19 cellular contexts compared by ENCODE assay signal in the genomic region with DNA sequence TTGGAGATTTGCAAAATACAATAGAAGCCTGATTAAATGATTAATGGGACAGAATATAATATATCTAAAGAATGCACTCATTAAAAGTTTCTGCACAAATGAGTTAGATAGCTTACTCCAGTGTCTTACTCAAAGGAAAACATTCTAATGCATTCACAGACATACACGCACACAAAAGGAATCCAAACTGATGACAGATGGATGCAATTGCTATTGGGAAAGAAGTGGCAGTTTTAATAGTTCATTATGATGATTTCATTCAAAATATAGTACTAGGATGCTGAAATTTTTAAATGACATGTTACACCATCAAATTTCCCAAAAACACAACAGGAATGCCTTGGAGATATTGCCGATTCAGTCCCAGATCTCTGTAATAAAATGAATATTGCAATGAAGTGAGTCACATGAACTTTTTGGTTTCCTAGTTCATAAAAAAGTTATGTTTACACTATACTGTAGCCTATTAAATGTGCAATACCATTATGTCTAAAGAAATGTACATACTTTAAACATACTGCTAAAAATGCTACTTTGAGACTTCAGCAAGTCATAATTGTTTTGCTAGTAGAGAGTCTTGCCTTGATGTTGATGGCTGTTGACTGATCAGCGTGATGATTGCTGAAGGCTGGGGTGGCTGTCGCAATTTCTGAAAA.
DNase-seq lines count a peak whose midpoint lies in the region; ATAC-seq, FAIRE-seq and TF ChIP-seq lines count a peak whose summit lies in the region.
"Had no signal": no experiment of that assay in that cellular context is flagged by ENCODE, and none has a peak within 500 bp of the region (broad histone marks: within the 10 kb centered on the region; RNA-seq: fewer than 3 reads in every experiment).

No MANE protein-coding gene starts in this region.

- ATAC-seq in GM18511 (IDR thresholded peaks at IDR 0.05; ENCODE audit: unreplicated experiment) (no peak), GM21737 (IDR thresholded peaks at IDR 0.05; ENCODE audit: unreplicated experiment) (no peak), GM18858 (IDR thresholded peaks at IDR 0.05; ENCODE audit: unreplicated experiment) (no peak)
- ATAC-seq: body of pancreas, T-cell, WTC11 had no signal

- FAIRE-seq in H54 (lab: Jason Lieb, UNC): peak; percentile 6

- DNase-seq in H54 (ENCODE audit: insufficient read length, low spot score) (no peak), amniotic stem cell (lab: John Stamatoyannopoulos, UW) (peak; percentile 60), fibroblast of the conjunctiva (ENCODE audit: low read depth) (peak; percentile 59), cerebellar cortex (ENCODE audit: low spot score) (no peak)
- DNase-seq: activated gamma-delta T cell treated with Interleukin-2 at 50 U/mL for 16 hours; body of pancreas; CD8-positive, alpha-beta memory T cell; foreskin melanocyte; H9; MV-4-11; NCI-H2107; NCI-H774; stimulated activated CD4-positive, alpha-beta T cell treated with anti-CD3 and anti-CD28 coated beads, Interleukin-2, amount 100 ng/mL, for 24 hours; substantia nigra; T-cell had no signal

- TF ChIP-seq POLR2A in H54 (IDR thresholded peaks at IDR 0.05; ENCODE audit: low read depth, low read length): no peak

Comparison
In these comparisons a context has a peak if more than half of its experiments do, and no peak if none do; other contexts are left out.
1. DNase-seq: peak in amniotic stem cell (single experiment) and fibroblast of the conjunctiva (single experiment); none in H54 (single experiment) and cerebellar cortex (single experiment).